14 cellular contexts compared by ENCODE assay signal in the genomic region with DNA sequence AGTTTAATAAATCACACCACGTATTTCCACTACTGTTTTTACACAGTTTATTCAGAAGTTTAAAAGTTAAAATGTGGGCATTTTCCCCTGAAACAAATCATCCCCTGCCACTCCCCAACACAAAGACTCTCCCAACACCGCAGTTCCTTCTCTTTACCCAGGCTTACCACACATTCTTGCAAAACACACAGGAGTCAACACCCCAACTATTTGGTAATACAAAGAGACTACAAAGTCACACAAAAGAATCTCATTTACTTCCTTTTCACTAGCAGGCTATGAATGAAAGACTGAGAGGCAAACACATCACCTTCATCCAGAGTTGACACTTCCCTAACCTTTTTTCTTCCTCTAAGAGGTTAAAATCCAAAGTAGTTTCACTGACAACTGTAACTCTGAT. TPM values are rescaled to one million over a fixed set of nuclear protein-coding genes. Genes with fewer than 3 reads are reported as not detected.
DNase-seq lines count a peak whose midpoint lies in the region; ATAC-seq and TF ChIP-seq lines count a peak whose summit lies in the region.
"Had no signal": no experiment of that assay in that cellular context is flagged by ENCODE, and none has a peak within 500 bp of the region (broad histone marks: within the 10 kb centered on the region; RNA-seq: fewer than 3 reads in every experiment).

No MANE protein-coding gene starts in this region.

- H3K27me3 ChIP-seq in CD4-positive, alpha-beta memory T cell (ENCODE audit: insufficient read depth, low read length): no peaks in the 10 kb centered on the region
- H3K27me3 ChIP-seq in liver (ENCODE audit: control insufficient read depth in 4 of 4, insufficient read depth in 4 of 4, low read length in 3 of 4): no peaks in the 10 kb centered on the region
- H3K27me3 ChIP-seq in mesenchymal stem cell (ENCODE audit: control insufficient read depth in 1 of 2, insufficient read depth in 1 of 2, low read length in 2 of 2): no peaks in the 10 kb centered on the region

- peak overlapping the region; percentile 31 to 88 (median 69) for H3K27ac Mint-ChIP-seq in CD4-positive, alpha-beta memory T cell
- peak overlapping the region; percentile 24 for H3K27ac Mint-ChIP-seq in activated naive CD8-positive, alpha-beta T cell treated with anti-CD3 and anti-CD28 coated beads, Interleukin-2, amount 10 ng/mL, durations not matched to agents 7 days and 5 days

- no peak overlapping the region for H3K4me2 ChIP-seq in mesenchymal stem cell (ENCODE audit: low read length, poor library complexity, severe bottlenecking)

- H3K9me3 Mint-ChIP-seq in CD4-positive, alpha-beta memory T cell: no peaks in the 10 kb centered on the region
- no peaks in the 10 kb centered on the region for H3K9me3 Mint-ChIP-seq in activated naive CD8-positive, alpha-beta T cell treated with anti-CD3 and anti-CD28 coated beads, Interleukin-2, amount 10 ng/mL, durations not matched to agents 7 days and 5 days

- intact Hi-C loops in CD4-positive, alpha-beta memory T cell (cut with micrococcal nuclease): no loop called here

- peak in 1 of 2 donors; percentile 49 for TF ChIP-seq RAD21 in liver (IDR thresholded peaks at IDR 0.05)

- DNase-seq in CD4-positive, alpha-beta memory T cell: no peak
- DNase-seq in LHCN-M2 (ENCODE audit: low read depth) (peak; percentile 12), NCI-H2171 treated with DMSO at 0.1 percent for 48 hours (lab: John Stamatoyannopoulos, UW) (no peak), mesenchymal stem cell (no peak)
- no peak for DNase-seq in activated naive CD8-positive, alpha-beta T cell treated with anti-CD3 and anti-CD28 coated beads, Interleukin-2, amount 10 ng/mL, durations not matched to agents 7 days and 5 days
- no peak for DNase-seq in stimulated activated CD4-positive, alpha-beta T cell treated with anti-CD3 and anti-CD28 coated beads, Interleukin-4, amount 100 ng/mL, for 24 hours
- DNase-seq: activated gamma-delta T cell treated with Interleukin-2 at 50 U/mL for 16 hours, DMS 273 treated with DMSO at 0.1 percent for 48 hours had no signal

- no peak overlapping the region for H3K23ac ChIP-seq in mesenchymal stem cell (ENCODE audit: low read length in 2 of 2)

- H2BK5ac ChIP-seq in mesenchymal stem cell (ENCODE audit: low read depth, low read length, poor library complexity, severe bottlenecking): no peak overlapping the region

- peaks cover 44% of the 10 kb centered on the region for H3K36me3 ChIP-seq in CD4-positive, alpha-beta memory T cell (ENCODE audit: insufficient read depth, low read length)
- peaks cover 2 to 21% (median 14%) of the 10 kb centered on the region in 4 donors for H3K36me3 ChIP-seq in liver (ENCODE audit: control insufficient read depth in 4 of 4, insufficient read depth in 3 of 4, low read depth in 1 of 4, low read length in 3 of 4)
- H3K36me3 ChIP-seq in mesenchymal stem cell (ENCODE audit: control insufficient read depth in 1 of 2, insufficient read depth in 2 of 2, low read depth in 1 of 2, low read length in 2 of 2): peaks cover 35 to 75% of the 10 kb centered on the region in 2 experiments

- ATAC-seq in activated naive CD8-positive, alpha-beta T cell treated with anti-CD3 and anti-CD28 coated beads, Interleukin-2, amount 10 ng/mL, durations not matched to agents 7 days and 5 days (ENCODE audit: low read depth): no peak
- ATAC-seq in GM19324 (IDR thresholded peaks at IDR 0.05; ENCODE audit: low FRiP score, unreplicated experiment): no peak

- no peak for TF ChIP-seq CTCF in liver (IDR thresholded peaks at IDR 0.05; ENCODE audit: low read depth, low read length, missing input control)

- H2AFZ ChIP-seq in mesenchymal stem cell (ENCODE audit: low read depth, low read length): no peak overlapping the region

- peaks cover 26% of the 10 kb centered on the region for H3K79me1 ChIP-seq in mesenchymal stem cell (replicated peaks; ENCODE audit: low read length, poor library complexity, severe bottlenecking)

- H3K9ac ChIP-seq in liver (ENCODE audit: low read depth in 1 of 2, low read length in 2 of 2) (no peak overlapping the region), mesenchymal stem cell (ENCODE audit: low read length) (no peak overlapping the region)

- no peak overlapping the region for H2BK120ac ChIP-seq in mesenchymal stem cell (ENCODE audit: low read depth, low read length)

- H2BK15ac ChIP-seq in mesenchymal stem cell (ENCODE audit: low read depth, poor library complexity, severe bottlenecking): no peak overlapping the region

- no peak overlapping the region for H4K91ac ChIP-seq in mesenchymal stem cell (ENCODE audit: low read length)

- H4K8ac ChIP-seq in mesenchymal stem cell (ENCODE audit: low read length): no peak overlapping the region

- H3K4me1 Mint-ChIP-seq in CD4-positive, alpha-beta memory T cell: peaks cover 21 to 58% (median 36%) of the 10 kb centered on the region in 4 donors
- peaks cover 10% of the 10 kb centered on the region for H3K4me1 Mint-ChIP-seq in activated naive CD8-positive, alpha-beta T cell treated with anti-CD3 and anti-CD28 coated beads, Interleukin-2, amount 10 ng/mL, durations not matched to agents 7 days and 5 days

- peaks cover 62 to 78% of the 10 kb centered on the region in 2 donors for H3K36me3 Mint-ChIP-seq in CD4-positive, alpha-beta memory T cell
- peaks cover 50% of the 10 kb centered on the region for H3K36me3 Mint-ChIP-seq in activated naive CD8-positive, alpha-beta T cell treated with anti-CD3 and anti-CD28 coated beads, Interleukin-2, amount 10 ng/mL, durations not matched to agents 7 days and 5 days

- no peak overlapping the region for H3K4me3 ChIP-seq in CD4-positive, alpha-beta memory T cell (ENCODE audit: low read length in 2 of 2)
- no peak overlapping the region for H3K4me3 ChIP-seq in liver (ENCODE audit: low read depth in 1 of 3, low read length in 3 of 3)
- no peak overlapping the region for H3K4me3 ChIP-seq in mesenchymal stem cell (ENCODE audit: insufficient read depth in 1 of 2, low read depth in 1 of 2, low read length in 2 of 2)

- POLR2A ChIA-PET in CD4-positive, alpha-beta memory T cell (lab: Charles Lee; ENCODE audit: partially characterized antibody): interaction anchor here (1.1 kb wide), 1 partner anchor 28 kb away, joined by 3 read pairs; no protein-coding TSS in a partner anchor
- POLR2A ChIA-PET in activated naive CD8-positive, alpha-beta T cell treated with anti-CD3 and anti-CD28 coated beads, Interleukin-2, amount 10 ng/mL, durations not matched to agents 7 days and 5 days (lab: Charles Lee): interaction anchor here (1.3 kb wide), 1 partner anchor 70 kb away, joined by 3 read pairs; no protein-coding TSS in a partner anchor

- WGBS in liver: 64% methylated on average over 2 of the region's 2 CpGs
- 89% methylated on average over 2 of the region's 2 CpGs for WGBS in mesenchymal stem cell

- H3K27ac ChIP-seq in CD4-positive, alpha-beta memory T cell (ENCODE audit: low read depth, low read length): no peak overlapping the region
- H3K27ac ChIP-seq in liver (ENCODE audit: low read depth in 1 of 2, low read length in 2 of 2): no peak overlapping the region
- H3K27ac ChIP-seq in mesenchymal stem cell (ENCODE audit: low read length, poor library complexity, severe bottlenecking): no peak overlapping the region

- H2AK5ac ChIP-seq in mesenchymal stem cell (ENCODE audit: low read length, severe bottlenecking): no peak overlapping the region

- H3K4ac ChIP-seq in mesenchymal stem cell (ENCODE audit: low read depth in 1 of 2, low read length in 2 of 2): no peak overlapping the region

- H2BK12ac ChIP-seq in mesenchymal stem cell (ENCODE audit: low read length in 2 of 2): no peak overlapping the region

- no peak overlapping the region for H3K14ac ChIP-seq in mesenchymal stem cell (ENCODE audit: low read length in 2 of 2)

- no peak overlapping the region for H3K18ac ChIP-seq in mesenchymal stem cell (ENCODE audit: low read depth in 1 of 2, low read length in 2 of 2)

- no peaks in the 10 kb centered on the region for H3K9me3 ChIP-seq in CD4-positive, alpha-beta memory T cell (ENCODE audit: control insufficient read depth in 1 of 2, low read length in 2 of 2)
- H3K9me3 ChIP-seq in liver (ENCODE audit: control insufficient read depth in 4 of 4, low read length in 3 of 4) (no peaks in the 10 kb centered on the region), mesenchymal stem cell (ENCODE audit: control insufficient read depth, low read length) (no peaks in the 10 kb centered on the region)

- H3K4me1 ChIP-seq in CD4-positive, alpha-beta memory T cell (ENCODE audit: insufficient read depth, low read length): peaks cover 16% of the 10 kb centered on the region
- H3K4me1 ChIP-seq in liver (ENCODE audit: control insufficient read depth in 4 of 4, insufficient read depth in 4 of 4, low read length in 3 of 4): no peaks in the 10 kb centered on the region
- H3K4me1 ChIP-seq in mesenchymal stem cell (ENCODE audit: control insufficient read depth, insufficient read depth, low read depth, low read length): peaks cover 4% of the 10 kb centered on the region

- H3K27me3 Mint-ChIP-seq in CD4-positive, alpha-beta memory T cell: no peaks in the 10 kb centered on the region
- no peaks in the 10 kb centered on the region for H3K27me3 Mint-ChIP-seq in activated naive CD8-positive, alpha-beta T cell treated with anti-CD3 and anti-CD28 coated beads, Interleukin-2, amount 10 ng/mL, durations not matched to agents 7 days and 5 days

- CTCF ChIA-PET in CD4-positive, alpha-beta memory T cell (lab: Charles Lee; ENCODE audit: partially characterized antibody): interaction anchor here (1.0 kb wide), 1 partner anchor 14 kb away, joined by 3 read pairs; no protein-coding TSS in a partner anchor

- H3K4me3 Mint-ChIP-seq in CD4-positive, alpha-beta memory T cell: peak overlapping the region in 5 of 8 donors; percentile 1 to 58 (median 39)
- H3K4me3 Mint-ChIP-seq in activated naive CD8-positive, alpha-beta T cell treated with anti-CD3 and anti-CD28 coated beads, Interleukin-2, amount 10 ng/mL, durations not matched to agents 7 days and 5 days: no peak overlapping the region

RNA-seq across cellular contexts. Expression of a gene that starts 51.1 kb away (rescaled TPM):
- 10 to 100 TPM; 35.2 to 38.9 TPM for total RNA-seq in CD4-positive, alpha-beta memory T cell
- 10 to 100 TPM; 36.8 to 37.3 TPM for polyA plus RNA-seq in CD4-positive, alpha-beta memory T cell
- total RNA-seq in LHCN-M2 (2014; rRNA removed) (46.1 and 47.5 TPM in 2 replicates), liver (10 to 100 TPM; 45.2 to 48.5 TPM)
- polyA plus RNA-seq in LHCN-M2 (2012): 28.3 TPM
- total RNA-seq in activated naive CD8-positive, alpha-beta T cell treated with anti-CD3 and anti-CD28 coated beads, Interleukin-2, amount 10 ng/mL, durations not matched to agents 7 days and 5 days: 10 to 100 TPM; 45.7 to 50.0 TPM
- 10 to 100 TPM in 1 of 2 donors, 1 to 10 TPM in 1; 9.5 to 19.1 TPM for polyA plus RNA-seq in liver
- 29.7 TPM for polyA plus RNA-seq in mesenchymal stem cell (2013, experiment 1 of 2)
- 30.6 TPM for polyA plus RNA-seq in mesenchymal stem cell (2013, experiment 2 of 2)

RNA-seq across cellular contexts. Expression of a gene that starts 51.2 kb away (rescaled TPM):
- under 1 TPM in 1 of 2 experiments, not detected in 1; 0.25 TPM for total RNA-seq in CD4-positive, alpha-beta memory T cell
- polyA plus RNA-seq in CD4-positive, alpha-beta memory T cell: not detected
- total RNA-seq in LHCN-M2 (2014; rRNA removed) (0.06 TPM in 1 of 2 replicates, not detected in the other), liver (not detected)
- 0.02 TPM for polyA plus RNA-seq in LHCN-M2 (2012)
- total RNA-seq in activated naive CD8-positive, alpha-beta T cell treated with anti-CD3 and anti-CD28 coated beads, Interleukin-2, amount 10 ng/mL, durations not matched to agents 7 days and 5 days: under 1 TPM; 0.22 to 0.37 TPM
- not detected for polyA plus RNA-seq in liver
- polyA plus RNA-seq in mesenchymal stem cell (2013, experiment 1 of 2): not detected
- polyA plus RNA-seq in mesenchymal stem cell (2013, experiment 2 of 2): 0.03 TPM
- total RNA-seq: endothelial cell of umbilical vein, kidney epithelial cell, posterior vena cava, ureter had no signal
- polyA plus RNA-seq: endothelial cell of umbilical vein had no signal

RNA-seq across cellular contexts. Expression of a gene that starts 53.4 kb away (rescaled TPM):
- total RNA-seq in CD4-positive, alpha-beta memory T cell: 100 to 1,000 TPM; 186 to 190 TPM
- polyA plus RNA-seq in CD4-positive, alpha-beta memory T cell: 100 to 1,000 TPM in 1 of 2 donors, 10 to 100 TPM in 1; 54.3 to 124 TPM
- total RNA-seq in LHCN-M2 (2014; rRNA removed): 29.5 and 36.9 TPM in 2 replicates
- 38.4 TPM for polyA plus RNA-seq in LHCN-M2 (2012)
- total RNA-seq in activated naive CD8-positive, alpha-beta T cell treated with anti-CD3 and anti-CD28 coated beads, Interleukin-2, amount 10 ng/mL, durations not matched to agents 7 days and 5 days: 10 to 100 TPM; 86.5 to 95.3 TPM
- 10 to 100 TPM; 13.3 to 21.8 TPM for total RNA-seq in liver
- polyA plus RNA-seq in liver: 10 to 100 TPM in 1 of 2 donors, 1 to 10 TPM in 1; 9.3 to 11.2 TPM
- 22.1 TPM for polyA plus RNA-seq in mesenchymal stem cell (2013, experiment 1 of 2)
- polyA plus RNA-seq in mesenchymal stem cell (2013, experiment 2 of 2): 21.5 TPM
